18 cellular contexts compared by ENCODE assay signal in the genomic region with DNA sequence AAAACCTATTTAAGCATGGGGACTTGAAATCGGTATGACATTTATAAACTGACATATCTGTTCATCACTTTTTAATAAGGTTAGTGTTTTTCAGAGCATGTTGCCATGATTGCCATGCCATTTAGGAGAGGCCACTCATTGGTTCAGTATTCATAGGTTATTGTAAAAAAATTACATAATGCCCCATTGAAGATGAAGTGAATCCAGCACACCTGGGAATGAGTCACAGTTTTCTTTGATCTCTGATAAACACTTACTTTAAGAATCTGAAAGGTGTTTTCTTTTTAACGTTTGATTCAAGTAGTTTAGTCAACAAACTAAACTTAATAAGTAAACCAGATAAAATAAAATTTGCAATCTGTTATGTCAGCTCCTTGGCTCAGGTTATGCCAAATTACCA.
DNase-seq lines count a peak whose midpoint lies in the region; ATAC-seq and TF ChIP-seq lines count a peak whose summit lies in the region.
"Had no signal": no experiment of that assay in that cellular context is flagged by ENCODE, and none has a peak within 500 bp of the region (broad histone marks: within the 10 kb centered on the region; RNA-seq: fewer than 3 reads in every experiment).

No MANE protein-coding gene starts in this region.

- no TSS peak for BruUV-seq in HCT116 (replicated peaks; lab: Mats Ljungman, UMichigan)

- H3K4me2 ChIP-seq in HCT116 (ENCODE audit: low read length): no peak overlapping the region; the same call in 1 of the 2 replicates

- POLR2A ChIA-PET in HCT116 (lab: Charles Lee): no interaction called here

- ATAC-seq in HCT116 (no peak), RWPE2 (ENCODE audit: low read depth) (peak; percentile 54; the same call in 2 of the 3 replicates), left lung (peak; percentile 85), GM19452 (IDR thresholded peaks at IDR 0.05; ENCODE audit: unreplicated experiment) (no peak), upper lobe of left lung (ENCODE audit: low FRiP score in 2 of 2) (no peak), HG03095 (IDR thresholded peaks at IDR 0.05; ENCODE audit: unreplicated experiment) (no peak)
- ATAC-seq: Right ventricle myocardium inferior had no signal

- H3K4me1 ChIP-seq in HCT116 (ENCODE audit: control insufficient read depth in 1 of 2, insufficient read depth in 2 of 2, low read length in 2 of 2): peaks cover 0 to 10% of the 10 kb centered on the region in 2 experiments; a peak in 3 of 4 replicates
- H3K4me1 ChIP-seq in RWPE2 (ENCODE audit: insufficient read depth, poor library complexity, severe bottlenecking): no peaks in the 10 kb centered on the region
- no peaks in the 10 kb centered on the region for H3K4me1 ChIP-seq in left lung
- H3K4me1 ChIP-seq in upper lobe of left lung: no peaks in the 10 kb centered on the region

- CTCF ChIA-PET in HCT116 (lab: Charles Lee): no interaction called here

- no peak for TF ChIP-seq CTCF in HCT116 (IDR thresholded peaks at IDR 0.05 in 2 of 3, conservative IDR thresholded peaks at IDR 0.05 in 1 of 3; ENCODE audit: borderline replicate concordance in 1 of 3, insufficient read depth in 1 of 3, low read depth in 2 of 3, low read length in 2 of 3)
- no peak for TF ChIP-seq CTCF in RWPE2 (IDR thresholded peaks at IDR 0.05; ENCODE audit: poor library complexity, severe bottlenecking)
- TF ChIP-seq CTCF in left lung (IDR thresholded peaks at IDR 0.05): no peak
- TF ChIP-seq CTCF in upper lobe of left lung (IDR thresholded peaks at IDR 0.05): no peak

- H2AFZ ChIP-seq in HCT116 (ENCODE audit: low read depth, low read length, poor library complexity, severe bottlenecking): no peak overlapping the region

- H3K36me3 ChIP-seq in HCT116 (ENCODE audit: control insufficient read depth in 1 of 2, insufficient read depth in 2 of 2, low read length in 2 of 2): no peaks in the 10 kb centered on the region
- no peaks in the 10 kb centered on the region for H3K36me3 ChIP-seq in RWPE2 (ENCODE audit: low read depth)
- H3K36me3 ChIP-seq in left lung: no peaks in the 10 kb centered on the region
- H3K36me3 ChIP-seq in upper lobe of left lung: no peaks in the 10 kb centered on the region
- H3K36me3 ChIP-seq: HAP-1 had no signal

- TF ChIP-seq RAD21 in HCT116 (IDR thresholded peaks at IDR 0.05; ENCODE audit: low read depth): no peak

- TF ChIP-seq POLR2A in HCT116 (IDR thresholded peaks at IDR 0.05; ENCODE audit: borderline replicate concordance, extremely low read depth, insufficient read depth, insufficient read length) (no peak), upper lobe of left lung (IDR thresholded peaks at IDR 0.05) (no peak)

- WGBS in upper lobe of left lung, 2 donors: 54 to 56% methylated on average over 2 of the region's 2 CpGs

- TF ChIP-seq EP300 in upper lobe of left lung (IDR thresholded peaks at IDR 0.05): no peak

- H4K20me1 ChIP-seq in HCT116 (ENCODE audit: insufficient read depth): no peaks in the 10 kb centered on the region

- no peak overlapping the region for H3K4me3 ChIP-seq in HCT116 (replicated peaks in 1 of 2; ENCODE audit: low read depth in 1 of 2, low read length in 2 of 2)
- H3K4me3 ChIP-seq in RWPE2 (ENCODE audit: severe bottlenecking): no peak overlapping the region
- no peak overlapping the region for H3K4me3 ChIP-seq in left lung
- no peak overlapping the region for H3K4me3 ChIP-seq in upper lobe of left lung
- H3K4me3 ChIP-seq: HAP-1, SK-N-MC had no signal

- H3K79me2 ChIP-seq in HCT116 (ENCODE audit: insufficient read depth, low read length): no peaks in the 10 kb centered on the region

- no peaks in the 10 kb centered on the region for H3K27me3 ChIP-seq in HCT116 (ENCODE audit: insufficient read depth, low read length)
- no peaks in the 10 kb centered on the region for H3K27me3 ChIP-seq in RWPE2 (ENCODE audit: insufficient read depth, poor library complexity, severe bottlenecking)
- no peaks in the 10 kb centered on the region for H3K27me3 ChIP-seq in left lung
- H3K27me3 ChIP-seq in upper lobe of left lung: no peaks in the 10 kb centered on the region

- RAD21 ChIA-PET in HCT116 (lab: Charles Lee; ENCODE audit: low non-redundant PET in 1 of 2, low total read pairs in 2 of 2, uncharacterized antibody in 2 of 2, unreplicated experiment in 2 of 2): no interaction called here

- no peaks in the 10 kb centered on the region for H3K9me2 ChIP-seq in HCT116 (ENCODE audit: insufficient read depth)

- no peaks in the 10 kb centered on the region for H3K9me3 ChIP-seq in HCT116 (ENCODE audit: control insufficient read depth in 1 of 2, insufficient read depth in 1 of 2, low read depth in 1 of 2, low read length in 2 of 2)
- no peaks in the 10 kb centered on the region for H3K9me3 ChIP-seq in RWPE2 (ENCODE audit: severe bottlenecking)
- no peaks in the 10 kb centered on the region for H3K9me3 ChIP-seq in left lung
- H3K9me3 ChIP-seq in upper lobe of left lung: no peaks in the 10 kb centered on the region
- H3K9me3 ChIP-seq: Caco-2, HAP-1 had no signal

- DNase-seq in DMS53 (lab: John Stamatoyannopoulos, UW) (peak; percentile 95), HCT116 (ENCODE audit: low read depth, low spot score) (no peak), RWPE2 (ENCODE audit: low spot score) (no peak), left lung (no peak), upper lobe of left lung (no peak)
- DNase-seq: ACHN; Caco-2; CD4-positive, CD25-positive, alpha-beta regulatory T cell; DMS153; NCI-H2107; NCI-H345; NCI-H69; T-helper 1 cell had no signal

- intact Hi-C loops in HCT116 (cut with micrococcal nuclease) (no loop called here), left lung (cut with DNase I) (no loop called here)

- H3K27ac ChIP-seq in HCT116 (ENCODE audit: low read depth, low read length) (no peak overlapping the region), RWPE2 (ENCODE audit: poor library complexity, severe bottlenecking) (no peak overlapping the region), left lung (no peak overlapping the region), upper lobe of left lung (no peak overlapping the region)
- H3K27ac ChIP-seq: SK-N-MC had no signal

- no peak overlapping the region for H3K9ac ChIP-seq in HCT116 (ENCODE audit: low read length)

TF ChIP-seq in HCT116, 20 proteins besides CTCF, POLR2A, EP300 and RAD21:
- TF ChIP-seq MAX (IDR thresholded peaks at IDR 0.05) (no peak), TCF7L2 (IDR thresholded peaks at IDR 0.05; ENCODE audit: borderline replicate concordance, extremely low read depth, insufficient read depth, insufficient read length) (peak; percentile 23), SRF (IDR thresholded peaks at IDR 0.05; ENCODE audit: low read depth) (no peak), EGR1 (IDR thresholded peaks at IDR 0.05; ENCODE audit: low read depth) (no peak), FOSL1 (IDR thresholded peaks at IDR 0.05; ENCODE audit: low read depth) (peak; percentile 18; the same call in 1 of the 2 replicates), ZFX (IDR thresholded peaks at IDR 0.05) (no peak), POLR2AphosphoS5 (IDR thresholded peaks at IDR 0.05; ENCODE audit: low read depth, low read length) (no peak), ELF1 (IDR thresholded peaks at IDR 0.05; ENCODE audit: borderline replicate concordance, low read depth) (no peak), CEBPB (IDR thresholded peaks at IDR 0.05; ENCODE audit: low read depth) (no peak), JUND (IDR thresholded peaks at IDR 0.05) (0 out of 2 replicates have a peak, but pooled peaks have one; percentile 8), CBX3 (IDR thresholded peaks at IDR 0.05; ENCODE audit: low read depth) (no peak)

Comparison
In these comparisons a context has a peak if more than half of its experiments do, and no peak if none do; other contexts are left out.
1. ATAC-seq: peak in RWPE2 (single experiment) and left lung (single experiment); none in HCT116 (single experiment), GM19452 (single experiment), upper lobe of left lung (0 of 2) and HG03095 (single experiment).